ENCODE assay signal across 16 cellular contexts in genomic region chr11:128326791-128327190, GRCh38.
A peak's percentile ranks its signal among the peaks of the same experiment; 100 is the strongest.
DNase-seq lines count a peak whose midpoint lies in the region.
"Had no signal": no experiment of that assay in that cellular context is flagged by ENCODE, and none has a peak within 500 bp of the region (broad histone marks: within the 10 kb centered on the region; RNA-seq: fewer than 3 reads in every experiment).

No MANE protein-coding gene starts in this region.

- peaks cover 7 to 15% (median 9%) of the 10 kb centered on the region in 3 donors for H3K27me3 Mint-ChIP-seq in immature natural killer cell (ENCODE audit: low read depth in 3 of 3)

- peak overlapping the region in 4 of 5 donors; percentile 36 to 59 (median 42) for H3K4me3 Mint-ChIP-seq in immature natural killer cell
- H3K4me3 Mint-ChIP-seq: GM23338 had no signal

- DNase-seq in NCI-H526 treated with DMSO at 0.1 percent for 48 hours (lab: John Stamatoyannopoulos, UW) (peak; percentile 23), NCI-H526 (lab: John Stamatoyannopoulos, UW) (no peak), immature natural killer cell (no peak), NCI-H1048 (lab: John Stamatoyannopoulos, UW) (no peak), GOT3 (lab: John Stamatoyannopoulos, UW) (no peak)
- peak; percentile 18 for DNase-seq in stimulated activated naive CD4-positive, alpha-beta T cell treated with Interleukin-2 at 50 U/mL for 16 hours (lab: John Stamatoyannopoulos, UW)
- DNase-seq in stimulated activated naive CD4-positive, alpha-beta T cell (lab: John Stamatoyannopoulos, UW) = no peak
- DNase-seq in activated effector memory CD4-positive, alpha-beta T cell treated with Interleukin-2 at 50 U/mL for 16 hours = no peak
- DNase-seq: BE2C, caudate nucleus, gastrocnemius medialis, Karpas-422, kidney glomerular epithelial cell, NCI-H1092 treated with DMSO at 0.1 percent for 48 hours, NCI-H69 had no signal

- peaks cover 0 to 6% (median 4%) of the 10 kb centered on the region in 3 donors for H3K36me3 Mint-ChIP-seq in immature natural killer cell

- no peaks in the 10 kb centered on the region for H3K9me3 Mint-ChIP-seq in immature natural killer cell
- H3K9me3 Mint-ChIP-seq: GM23338 had no signal

- peak overlapping the region; percentile 89 to 99 (median 96) for H3K27ac Mint-ChIP-seq in immature natural killer cell
- H3K27ac Mint-ChIP-seq: GM23338 had no signal

- peaks cover 92 to 96% of the 10 kb centered on the region in 2 donors for H3K4me1 Mint-ChIP-seq in immature natural killer cell
- H3K4me1 Mint-ChIP-seq: GM23338 had no signal

Comparison
In these comparisons a context has a peak if more than half of its experiments do, and no peak if none do; other contexts are left out.
1. DNase-seq: peak in NCI-H526 treated with DMSO at 0.1 percent for 48 hours (single experiment) and stimulated activated naive CD4-positive, alpha-beta T cell treated with Interleukin-2 at 50 U/mL for 16 hours (single experiment); none in NCI-H526 (0 of 2), stimulated activated naive CD4-positive, alpha-beta T cell (0 of 6), immature natural killer cell (0 of 3), NCI-H1048 (single experiment), activated effector memory CD4-positive, alpha-beta T cell treated with Interleukin-2 at 50 U/mL for 16 hours (single experiment) and GOT3 (single experiment).